18 cellular contexts compared by ENCODE assay signal in genomic region chr22:47647720-47648119, GRCh38.
"Had no signal": no experiment of that assay in that cellular context is flagged by ENCODE, and none has a peak within 500 bp of the region (broad histone marks: within the 10 kb centered on the region; RNA-seq: fewer than 3 reads in every experiment).

No MANE protein-coding gene starts in this region.

- H3K4me1 ChIP-seq: heart right ventricle, left ventricle myocardium inferior, right atrium auricular region, sigmoid colon, spleen, tibial nerve, upper lobe of left lung had no signal

- H2AFZ ChIP-seq: hepatocyte had no signal

- H3K27me3 ChIP-seq: hepatocyte, ovary, right atrium auricular region, sigmoid colon, spleen, tibial nerve, upper lobe of left lung had no signal

- H3K27ac ChIP-seq: heart right ventricle, hepatocyte, left ventricle myocardium inferior, ovary, right atrium auricular region, sigmoid colon, spleen, tibial nerve, upper lobe of left lung had no signal

- ATAC-seq: heart right ventricle; stimulated activated effector memory CD8-positive, alpha-beta T cell treated with anti-CD3 and anti-CD28 coated beads, Interleukin-12 subunit alpha, Interleukin-12 subunit beta, amount 100 ng/mL, for 72 hours had no signal

- H3K4me3 ChIP-seq: heart right ventricle, hepatocyte, left ventricle myocardium inferior, lung, ovary, right atrium auricular region, sigmoid colon, spleen, tibial nerve, upper lobe of left lung had no signal

- H3K9me3 ChIP-seq: ovary, right atrium auricular region, upper lobe of left lung had no signal

- H3K4me2 ChIP-seq: hepatocyte had no signal

- H3K79me2 ChIP-seq: hepatocyte had no signal

- DNase-seq: heart right ventricle; islet precursor cell; left ventricle myocardium inferior; mesendoderm; naive B cell; natural killer cell; ovary; sigmoid colon; small intestine; spleen; stimulated activated CD4-positive, alpha-beta T cell treated with anti-CD3 and anti-CD28 coated beads, Interleukin-4, amount 100 ng/mL, for 24 hours; stimulated activated naive CD4-positive, alpha-beta T cell; upper lobe of left lung had no signal

- H3K36me3 ChIP-seq: heart right ventricle, left ventricle myocardium inferior, ovary, right atrium auricular region, sigmoid colon, spleen, tibial nerve, upper lobe of left lung had no signal

- FAIRE-seq: small intestine had no signal
